In genomic region chr12:51886021-51886710, GRCh38 we compare ENCODE assay signal across 9 cellular contexts. TPM values are rescaled to one million over a fixed set of nuclear protein-coding genes. Genes with fewer than 3 reads are reported as not detected.
DNase-seq lines count a peak whose midpoint lies in the region; ATAC-seq, FAIRE-seq and TF ChIP-seq lines count a peak whose summit lies in the region.
"Had no signal": no experiment of that assay in that cellular context is flagged by ENCODE, and none has a peak within 500 bp of the region (broad histone marks: within the 10 kb centered on the region; RNA-seq: fewer than 3 reads in every experiment).

No MANE protein-coding gene starts in this region.

- H3K4me2 ChIP-seq in K562 (ENCODE audit: insufficient read depth, low read length) = peak overlapping the region; percentile 34

- intact Hi-C loops in K562 (cut with micrococcal nuclease) = no loop called here

- no peak for TF ChIP-seq RAD21 in K562 (CRISPR knock-in tag; conservative IDR thresholded peaks at IDR 0.05 in 1 of 2, IDR thresholded peaks at IDR 0.05 in 1 of 2)

- H3K27ac ChIP-seq in SK-N-MC = peak overlapping the region; percentile 58; the same call in 1 of the 2 replicates
- H3K27ac ChIP-seq in K562 (ENCODE audit: extremely low read depth, low read depth, low read length) = peak overlapping the region; percentile 63; the same call in 2 of the 3 replicates

- POLR2A ChIA-PET in K562 (lab: Yijun Ruan, JAX) = interaction anchor here (0.6 to 1.2 kb wide), 4 partner anchors 11 to 1119 kb away, joined by 3 to 4 read pairs (median 3); no protein-coding TSS in a partner anchor

- H3K27me3 ChIP-seq in K562 (ENCODE audit: control insufficient read depth in 2 of 2, insufficient read depth in 2 of 2, low read length in 2 of 2) = no peaks in the 10 kb centered on the region

- WGBS in K562 (ENCODE audit: insufficient coverage, low coverage, missing lambda C conversion rate) = 54% methylated on average over 10 of the region's 10 CpGs

- H2AFZ ChIP-seq in K562 (ENCODE audit: low read depth, low read length) = peak overlapping the region; percentile 74

- no peaks in the 10 kb centered on the region for H3K9me3 ChIP-seq in SK-N-MC (ENCODE audit: low read depth, low read length)
- 0 out of 2 replicates have a peak, but pooled peaks cover 2% of the 10 kb centered on the region for H3K9me3 ChIP-seq in K562 (replicated peaks; ENCODE audit: control insufficient read depth, insufficient read depth, low read depth, low read length)

- H4K20me1 ChIP-seq in K562 (replicated peaks; ENCODE audit: control insufficient read depth, insufficient read depth, low read length) = no peaks in the 10 kb centered on the region

- no TSS peak for BruUV-seq in K562 (replicated peaks; lab: Mats Ljungman, UMichigan)

- H3K9me1 ChIP-seq in K562 (ENCODE audit: control insufficient read depth, insufficient read depth, low read length) = no peaks in the 10 kb centered on the region

- DNase-seq in HCEC 1CT (peak; percentile 99), SK-N-MC (ENCODE audit: low read depth, low spot score) (no peak), K562 (ENCODE audit: extremely low read depth in 1 of 4, low spot score in 3 of 4) (peak in 3 of 4 experiments; percentile 34 to 53 (median 46)), kidney glomerular epithelial cell (lab: John Stamatoyannopoulos, UW) (peak; percentile 67), DMS114 treated with DMSO at 0.1 percent for 48 hours (lab: John Stamatoyannopoulos, UW; ENCODE audit: unreplicated experiment) (no peak)
- DNase-seq in stimulated activated CD4-positive, alpha-beta T cell treated with anti-CD3 and anti-CD28 coated beads, Interleukin-4, amount 100 ng/mL, for 4 hours = peak; percentile 16 to 47

- H3K4me1 ChIP-seq in K562 (replicated peaks in 1 of 2; ENCODE audit: control insufficient read depth in 2 of 2, insufficient read depth in 2 of 2, low read length in 2 of 2) = peaks cover 30 to 31% of the 10 kb centered on the region in 2 experiments

- H3K9ac ChIP-seq in SK-N-MC (ENCODE audit: insufficient read length) = no peak overlapping the region
- no peak overlapping the region for H3K9ac ChIP-seq in K562 (ENCODE audit: insufficient read depth in 1 of 2, low read depth in 2 of 2, low read length in 2 of 2)

- ATAC-seq in K562 (peak; percentile 64), HG02678 (IDR thresholded peaks at IDR 0.05; ENCODE audit: unreplicated experiment) (no peak), HG03135 (IDR thresholded peaks at IDR 0.05; ENCODE audit: unreplicated experiment) (no peak)

- peak; percentile 39; the same call in 1 of the 2 replicates for TF ChIP-seq EP300 in K562 (IDR thresholded peaks at IDR 0.05; ENCODE audit: low read length)

- peak overlapping the region; percentile 17; the same call in 1 of the 2 replicates for H3K4me3 ChIP-seq in SK-N-MC
- no peak overlapping the region for H3K4me3 ChIP-seq in K562

- TF ChIP-seq CTCF in K562 (IDR thresholded peaks at IDR 0.05 in 2 of 3, conservative IDR thresholded peaks at IDR 0.05 in 1 of 3; ENCODE audit: insufficient read depth in 2 of 3, low read depth in 1 of 3, low read length in 3 of 3) = no peak

- in situ Hi-C loops in K562 (cut with MboI) = no loop called here

- CTCF ChIA-PET in K562 (lab: Yijun Ruan, JAX; ENCODE audit: low intra/inter-chr PET ratio) = no interaction called here

- no peaks in the 10 kb centered on the region for H3K36me3 ChIP-seq in SK-N-MC (ENCODE audit: insufficient read depth, low read length)
- no peaks in the 10 kb centered on the region for H3K36me3 ChIP-seq in K562 (ENCODE audit: control insufficient read depth, insufficient read depth, low read length)

- no peaks in the 10 kb centered on the region for H3K79me2 ChIP-seq in K562 (ENCODE audit: control insufficient read depth, insufficient read depth, low read length)

- peak; percentile 48 for FAIRE-seq in K562 (lab: Jason Lieb, UNC)

- TF ChIP-seq POLR2A in K562 (conservative IDR thresholded peaks at IDR 0.05) = no peak

TF ChIP-seq in K562, 482 proteins besides CTCF, POLR2A, EP300 and RAD21 (continues in another document):
- TF ChIP-seq ESRRA (IDR thresholded peaks at IDR 0.05; ENCODE audit: borderline replicate concordance, low read depth) (peak; percentile 32; the same call in 1 of the 2 replicates), NCOA6 (IDR thresholded peaks at IDR 0.05) (no peak), NR2C1 (IDR thresholded peaks at IDR 0.05) (0 out of 2 replicates have a peak, but pooled peaks have one; percentile 20), NR2C1 (tag; IDR thresholded peaks at IDR 0.05) (peak; percentile 78), RNF2 (IDR thresholded peaks at IDR 0.05) (0 out of 2 replicates have a peak, but pooled peaks have one; percentile 25), USF2 (CRISPR knock-in tag; IDR thresholded peaks at IDR 0.05) (peak; percentile 83)

RNA-seq across cellular contexts. Expression of gene ANKRD33, which starts 1.7 kb away (rescaled TPM):
- total RNA-seq in K562 (2011; cell fraction: chromatin; rRNA removed; ENCODE audit: low replicate concordance) = 0.21 and 0.51 TPM in 2 replicates
- 0.39 and 0.50 TPM in 2 replicates for total RNA-seq in K562 (2011; cell fraction: nucleolus; rRNA removed)
- 0.31 and 0.37 TPM in 2 replicates for total RNA-seq in K562 (2011; cell fraction: nucleoplasm; rRNA removed)
- total RNA-seq in K562 (2014; rRNA removed) = not detected in 2 replicates
- total RNA-seq in K562 (2014; rRNA removed; fragmentation: Illumina TruSeq; extraction: Trizol) = 0.07 and 0.10 TPM in 2 replicates
- 0.11 and 0.23 TPM in 2 replicates for total RNA-seq in K562 (2015; rRNA removed; fragmentation: Illumina TruSeq; extraction: Trizol)
- 0.20 TPM in 1 of 2 replicates, not detected in the other for total RNA-seq in K562 (2021)
- polyA plus RNA-seq in K562 (2011; rRNA removed) = 0.06 and 0.08 TPM in 2 replicates
- 0.04 TPM in 1 of 2 replicates, not detected in the other for polyA plus RNA-seq in K562 (2011; cell fraction: cytosol; rRNA removed)
- 0.18 and 0.47 TPM in 2 replicates for polyA plus RNA-seq in K562 (2011; cell fraction: nucleus; rRNA removed)
- polyA plus RNA-seq in K562 (2012) = 0.17 and 3.1 TPM in 2 replicates
- polyA plus RNA-seq in K562 (2014; fragmentation: Illumina TruSeq; extraction: Trizol) = 0.04 TPM in 1 of 2 replicates, not detected in the other
- not detected for polyA plus RNA-seq in K562 (2014; fragmentation: Nextera tagmentation; extraction: Ambion mirVana)
- 0.11 TPM in 1 of 2 replicates, not detected in the other for polyA plus RNA-seq in K562 (2014; rRNA removed)
- not detected in 2 replicates for polyA minus RNA-seq in K562 (2011; rRNA and poly(A)+ RNA removed)
- polyA minus RNA-seq in K562 (2011; cell fraction: cytosol; rRNA and poly(A)+ RNA removed) = not detected in 2 replicates
- polyA minus RNA-seq in K562 (2011; cell fraction: nucleus; rRNA and poly(A)+ RNA removed) = 0.27 and 0.44 TPM in 2 replicates
- total RNA-seq: subcutaneous adipose tissue had no signal

RNA-seq across cellular contexts. Expression of gene ACVRL1, which starts 21.1 kb away (rescaled TPM):
- 1.3 and 3.5 TPM in 2 replicates for total RNA-seq in K562 (2011; cell fraction: chromatin; rRNA removed; ENCODE audit: low replicate concordance)
- total RNA-seq in K562 (2011; cell fraction: nucleolus; rRNA removed) = 2.1 and 2.7 TPM in 2 replicates
- total RNA-seq in K562 (2011; cell fraction: nucleoplasm; rRNA removed) = 1.2 and 2.4 TPM in 2 replicates
- total RNA-seq in K562 (2014; rRNA removed) = 0.20 and 0.91 TPM in 2 replicates
- 0.06 and 0.22 TPM in 2 replicates for total RNA-seq in K562 (2014; rRNA removed; fragmentation: Illumina TruSeq; extraction: Trizol)
- total RNA-seq in K562 (2015; rRNA removed; fragmentation: Illumina TruSeq; extraction: Trizol) = 0.36 and 0.87 TPM in 2 replicates
- 1.3 and 1.4 TPM in 2 replicates for total RNA-seq in K562 (2021)
- 0.26 and 0.83 TPM in 2 replicates for polyA plus RNA-seq in K562 (2011; rRNA removed)
- 0.39 and 0.47 TPM in 2 replicates for polyA plus RNA-seq in K562 (2011; cell fraction: cytosol; rRNA removed)
- 2.0 and 2.1 TPM in 2 replicates for polyA plus RNA-seq in K562 (2011; cell fraction: nucleus; rRNA removed)
- 1.2 and 5.1 TPM in 2 replicates for polyA plus RNA-seq in K562 (2012)
- polyA plus RNA-seq in K562 (2014; fragmentation: Illumina TruSeq; extraction: Trizol) = 0.30 and 0.71 TPM in 2 replicates
- under 1 TPM; 0.07 to 0.11 TPM for polyA plus RNA-seq in K562 (2014; fragmentation: Nextera tagmentation; extraction: Ambion mirVana)
- polyA plus RNA-seq in K562 (2014; rRNA removed) = 0.42 and 0.45 TPM in 2 replicates
- 0.28 and 1.2 TPM in 2 replicates for polyA minus RNA-seq in K562 (2011; rRNA and poly(A)+ RNA removed)
- not detected in 2 replicates for polyA minus RNA-seq in K562 (2011; cell fraction: cytosol; rRNA and poly(A)+ RNA removed)
- 0.94 and 1.7 TPM in 2 replicates for polyA minus RNA-seq in K562 (2011; cell fraction: nucleus; rRNA and poly(A)+ RNA removed)

RNA-seq across cellular contexts. Expression of gene FIGNL2, which starts 37.6 kb away (rescaled TPM):
- 0.07 TPM in 1 of 2 replicates, not detected in the other for total RNA-seq in K562 (2011; cell fraction: chromatin; rRNA removed; ENCODE audit: low replicate concordance)
- total RNA-seq in K562 (2011; cell fraction: nucleolus; rRNA removed) = 0.17 TPM in 1 of 2 replicates, not detected in the other
- total RNA-seq in K562 (2011; cell fraction: nucleoplasm; rRNA removed) = not detected in 2 replicates
- total RNA-seq in K562 (2014; rRNA removed) = not detected in 2 replicates
- not detected in 2 replicates for total RNA-seq in K562 (2014; rRNA removed; fragmentation: Illumina TruSeq; extraction: Trizol)
- total RNA-seq in K562 (2015; rRNA removed; fragmentation: Illumina TruSeq; extraction: Trizol) = not detected in 2 replicates
- total RNA-seq in K562 (2021) = not detected in 2 replicates
- 0.01 TPM in 1 of 2 replicates, not detected in the other for polyA plus RNA-seq in K562 (2011; rRNA removed)
- polyA plus RNA-seq in K562 (2011; cell fraction: cytosol; rRNA removed) = 0.01 TPM in 1 of 2 replicates, not detected in the other
- 0.04 TPM in 1 of 2 replicates, not detected in the other for polyA plus RNA-seq in K562 (2011; cell fraction: nucleus; rRNA removed)
- not detected in 2 replicates for polyA plus RNA-seq in K562 (2012)
- polyA plus RNA-seq in K562 (2014; fragmentation: Illumina TruSeq; extraction: Trizol) = not detected in 2 replicates
- not detected for polyA plus RNA-seq in K562 (2014; fragmentation: Nextera tagmentation; extraction: Ambion mirVana)
- not detected in 2 replicates for polyA plus RNA-seq in K562 (2014; rRNA removed)
- polyA minus RNA-seq in K562 (2011; rRNA and poly(A)+ RNA removed) = not detected in 2 replicates
- not detected in 2 replicates for polyA minus RNA-seq in K562 (2011; cell fraction: cytosol; rRNA and poly(A)+ RNA removed)
- polyA minus RNA-seq in K562 (2011; cell fraction: nucleus; rRNA and poly(A)+ RNA removed) = not detected in 2 replicates

Comparison
In these comparisons a context has a peak if more than half of its experiments do, and no peak if none do; other contexts are left out.
1. DNase-seq: peak in HCEC 1CT (single experiment), K562 (3 of 4), kidney glomerular epithelial cell (single experiment) and stimulated activated CD4-positive, alpha-beta T cell treated with anti-CD3 and anti-CD28 coated beads, Interleukin-4, amount 100 ng/mL, for 4 hours (2 of 2); none in SK-N-MC (single experiment) and DMS114 treated with DMSO at 0.1 percent for 48 hours (single experiment).